9 cellular contexts compared by ENCODE assay signal in the genomic region with DNA sequence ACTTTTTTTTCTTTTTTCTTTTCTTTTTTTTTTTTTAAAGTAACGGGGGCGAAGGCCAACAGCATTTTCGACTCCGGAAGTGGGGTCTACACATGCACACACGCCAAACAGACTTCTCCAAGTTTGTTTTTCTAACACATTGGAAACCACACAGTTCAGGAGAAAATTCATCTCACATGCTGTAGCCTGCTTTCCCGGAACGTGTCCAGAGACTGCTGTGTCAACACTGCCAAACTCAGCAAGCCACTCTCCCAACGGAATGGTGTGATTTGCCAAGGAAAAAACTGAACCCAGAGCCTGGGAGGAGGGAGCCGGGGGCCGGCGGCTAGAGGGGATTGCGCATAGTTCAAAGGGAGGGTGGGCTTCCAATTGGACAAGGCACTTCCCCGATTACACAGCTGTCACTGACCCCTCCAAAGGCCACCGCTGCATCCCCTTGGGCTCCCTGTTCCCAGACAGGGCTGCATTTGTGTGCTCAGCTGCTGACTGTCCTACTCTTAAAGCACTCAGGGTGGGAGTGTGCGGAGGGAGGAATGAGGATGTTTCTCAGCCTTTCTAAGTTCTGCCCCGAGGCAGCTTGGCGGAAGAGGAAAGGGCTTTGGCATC.
A peak's percentile ranks its signal among the peaks of the same experiment; 100 is the strongest.
DNase-seq lines count a peak whose midpoint lies in the region; ATAC-seq and TF ChIP-seq lines count a peak whose summit lies in the region.
"Had no signal": no experiment of that assay in that cellular context is flagged by ENCODE, and none has a peak within 500 bp of the region (broad histone marks: within the 10 kb centered on the region; RNA-seq: fewer than 3 reads in every experiment).

No MANE protein-coding gene starts in this region.

- CTCF ChIA-PET in SK-N-SH (lab: Yijun Ruan, JAX), result no interaction called here

- DNase-seq in AG09319 (ENCODE audit: extremely low read depth, low read depth), result peak; percentile 2
- peak; percentile 95 to 96 for DNase-seq in SJCRH30
- peak; percentile 29 to 34 for DNase-seq in foreskin keratinocyte
- peak; percentile 42 for DNase-seq in occipital lobe (lab: John Stamatoyannopoulos, UW)
- DNase-seq in kidney tubule cell (ENCODE audit: low spot score), result no peak
- DNase-seq in SK-N-SH, result no peak
- no peak for DNase-seq in RKO (ENCODE audit: low spot score)
- DNase-seq in smooth muscle cell (lab: John Stamatoyannopoulos, UW; ENCODE audit: unreplicated experiment), result no peak
- DNase-seq: stimulated activated CD4-positive, alpha-beta T cell treated with anti-CD3 and anti-CD28 coated beads, Interleukin-4, amount 100 ng/mL, for 1 hour had no signal

- TF ChIP-seq EP300 in SK-N-SH (IDR thresholded peaks at IDR 0.05; ENCODE audit: borderline replicate concordance in 1 of 2, low read depth in 1 of 2, low read length in 1 of 2), result no peak

- TF ChIP-seq RAD21 in SK-N-SH (IDR thresholded peaks at IDR 0.05; ENCODE audit: low read length), result no peak

- H4K20me1 ChIP-seq in SK-N-SH (ENCODE audit: insufficient read depth) (no peaks in the 10 kb centered on the region), smooth muscle cell (ENCODE audit: low read depth) (no peaks in the 10 kb centered on the region)

- H3K36me3 ChIP-seq in SJCRH30 (no peaks in the 10 kb centered on the region), SK-N-SH (replicated peaks in 1 of 2; ENCODE audit: control insufficient read depth in 1 of 2, insufficient read depth in 2 of 2, low read length in 1 of 2) (no peaks in the 10 kb centered on the region), smooth muscle cell (ENCODE audit: low read depth) (no peaks in the 10 kb centered on the region)

- TF ChIP-seq CTCF in AG09319 (IDR thresholded peaks at IDR 0.05; ENCODE audit: low read depth, low read length), result no peak
- TF ChIP-seq CTCF in foreskin keratinocyte (conservative IDR thresholded peaks at IDR 0.05), result no peak
- no peak for TF ChIP-seq CTCF in SK-N-SH (IDR thresholded peaks at IDR 0.05)
- TF ChIP-seq CTCF in smooth muscle cell (IDR thresholded peaks at IDR 0.05; ENCODE audit: borderline replicate concordance, insufficient read depth, poor library complexity, severe bottlenecking), result no peak

- H3K27ac ChIP-seq in SJCRH30 (peak overlapping the region; percentile 99), foreskin keratinocyte (no peak overlapping the region), SK-N-SH (ENCODE audit: low read depth in 2 of 2, low read length in 1 of 2) (no peak overlapping the region), smooth muscle cell (ENCODE audit: low read depth) (no peak overlapping the region)

- 49% methylated on average over 17 of the region's 17 CpGs for WGBS in SK-N-SH (ENCODE audit: low lambda C conversion rate)
- WGBS in smooth muscle cell (ENCODE audit: low lambda C conversion rate), result 67% methylated on average over 17 of the region's 17 CpGs

- H3K4me3 ChIP-seq in SJCRH30 (peak overlapping the region; percentile 45), SK-N-SH (ENCODE audit: low read depth in 2 of 2, low read length in 1 of 2) (no peak overlapping the region), smooth muscle cell (no peak overlapping the region)

- H3K9me3 ChIP-seq in SJCRH30 (replicated peaks) (no peaks in the 10 kb centered on the region), SK-N-SH (no peaks in the 10 kb centered on the region), smooth muscle cell (replicated peaks; ENCODE audit: low read depth) (no peaks in the 10 kb centered on the region)

- ATAC-seq in foreskin keratinocyte, result peak; percentile 39

- H3K4me1 ChIP-seq in SJCRH30 (peaks cover 44% of the 10 kb centered on the region), foreskin keratinocyte (no peaks in the 10 kb centered on the region), SK-N-SH (ENCODE audit: control insufficient read depth in 1 of 2, insufficient read depth in 2 of 2, low read depth in 1 of 2, low read length in 1 of 2) (no peaks in the 10 kb centered on the region), smooth muscle cell (ENCODE audit: low read depth) (peaks cover 19% of the 10 kb centered on the region)

- no peaks in the 10 kb centered on the region for H3K9me2 ChIP-seq in SK-N-SH

- H3K27me3 ChIP-seq in SJCRH30 (no peaks in the 10 kb centered on the region), foreskin keratinocyte (peaks cover 3% of the 10 kb centered on the region), SK-N-SH (ENCODE audit: insufficient read depth) (no peaks in the 10 kb centered on the region), smooth muscle cell (ENCODE audit: low read depth) (no peaks in the 10 kb centered on the region)

- POLR2A ChIA-PET in SK-N-SH (lab: Yijun Ruan, JAX), result no interaction called here

- no peaks in the 10 kb centered on the region for H3F3A ChIP-seq in SK-N-SH (replicated peaks; ENCODE audit: insufficient read depth)
- H3F3A ChIP-seq in smooth muscle cell (ENCODE audit: low read depth), result no peaks in the 10 kb centered on the region

- H3K9ac ChIP-seq in SK-N-SH (no peak overlapping the region), smooth muscle cell (ENCODE audit: low read depth) (no peak overlapping the region)

- H3K79me2 ChIP-seq in SK-N-SH (ENCODE audit: insufficient read depth) (no peaks in the 10 kb centered on the region), smooth muscle cell (ENCODE audit: low read depth) (no peaks in the 10 kb centered on the region)

- H2AFZ ChIP-seq in SK-N-SH (ENCODE audit: low read depth), result no peak overlapping the region
- H2AFZ ChIP-seq in smooth muscle cell (ENCODE audit: low read depth), result no peak overlapping the region

- H3K4me2 ChIP-seq in SK-N-SH (no peak overlapping the region), smooth muscle cell (no peak overlapping the region)

TF ChIP-seq in SK-N-SH, 30 proteins besides CTCF, POLR2A, EP300 and RAD21:
- TF ChIP-seq USF2 (IDR thresholded peaks at IDR 0.05; ENCODE audit: borderline replicate concordance, low read depth, low read length) (no peak), FOXJ3 (CRISPR knock-in tag; IDR thresholded peaks at IDR 0.05) (no peak), MXI1 (IDR thresholded peaks at IDR 0.05; ENCODE audit: low read depth, low read length) (no peak), TCF12 (IDR thresholded peaks at IDR 0.05) (no peak), MAX (IDR thresholded peaks at IDR 0.05; ENCODE audit: low read depth) (no peak), FOSL2 (IDR thresholded peaks at IDR 0.05; ENCODE audit: borderline replicate concordance, low read depth) (no peak), TEAD4 (IDR thresholded peaks at IDR 0.05; ENCODE audit: borderline replicate concordance, insufficient read depth) (no peak), RXRA (IDR thresholded peaks at IDR 0.05; ENCODE audit: borderline replicate concordance, low read depth) (no peak), MEF2A (IDR thresholded peaks at IDR 0.05; ENCODE audit: borderline replicate concordance, low read depth) (no peak)
- TF ChIP-seq, protein P1, sequence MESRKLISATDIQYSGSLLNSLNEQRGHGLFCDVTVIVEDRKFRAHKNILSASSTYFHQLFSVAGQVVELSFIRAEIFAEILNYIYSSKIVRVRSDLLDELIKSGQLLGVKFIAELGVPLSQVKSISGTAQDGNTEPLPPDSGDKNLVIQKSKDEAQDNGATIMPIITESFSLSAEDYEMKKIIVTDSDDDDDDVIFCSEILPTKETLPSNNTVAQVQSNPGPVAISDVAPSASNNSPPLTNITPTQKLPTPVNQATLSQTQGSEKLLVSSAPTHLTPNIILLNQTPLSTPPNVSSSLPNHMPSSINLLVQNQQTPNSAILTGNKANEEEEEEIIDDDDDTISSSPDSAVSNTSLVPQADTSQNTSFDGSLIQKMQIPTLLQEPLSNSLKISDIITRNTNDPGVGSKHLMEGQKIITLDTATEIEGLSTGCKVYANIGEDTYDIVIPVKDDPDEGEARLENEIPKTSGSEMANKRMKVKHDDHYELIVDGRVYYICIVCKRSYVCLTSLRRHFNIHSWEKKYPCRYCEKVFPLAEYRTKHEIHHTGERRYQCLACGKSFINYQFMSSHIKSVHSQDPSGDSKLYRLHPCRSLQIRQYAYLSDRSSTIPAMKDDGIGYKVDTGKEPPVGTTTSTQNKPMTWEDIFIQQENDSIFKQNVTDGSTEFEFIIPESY (IDR thresholded peaks at IDR 0.05; ENCODE audit: borderline replicate concordance, low read depth), result no peak
- TF ChIP-seq, protein P2, sequence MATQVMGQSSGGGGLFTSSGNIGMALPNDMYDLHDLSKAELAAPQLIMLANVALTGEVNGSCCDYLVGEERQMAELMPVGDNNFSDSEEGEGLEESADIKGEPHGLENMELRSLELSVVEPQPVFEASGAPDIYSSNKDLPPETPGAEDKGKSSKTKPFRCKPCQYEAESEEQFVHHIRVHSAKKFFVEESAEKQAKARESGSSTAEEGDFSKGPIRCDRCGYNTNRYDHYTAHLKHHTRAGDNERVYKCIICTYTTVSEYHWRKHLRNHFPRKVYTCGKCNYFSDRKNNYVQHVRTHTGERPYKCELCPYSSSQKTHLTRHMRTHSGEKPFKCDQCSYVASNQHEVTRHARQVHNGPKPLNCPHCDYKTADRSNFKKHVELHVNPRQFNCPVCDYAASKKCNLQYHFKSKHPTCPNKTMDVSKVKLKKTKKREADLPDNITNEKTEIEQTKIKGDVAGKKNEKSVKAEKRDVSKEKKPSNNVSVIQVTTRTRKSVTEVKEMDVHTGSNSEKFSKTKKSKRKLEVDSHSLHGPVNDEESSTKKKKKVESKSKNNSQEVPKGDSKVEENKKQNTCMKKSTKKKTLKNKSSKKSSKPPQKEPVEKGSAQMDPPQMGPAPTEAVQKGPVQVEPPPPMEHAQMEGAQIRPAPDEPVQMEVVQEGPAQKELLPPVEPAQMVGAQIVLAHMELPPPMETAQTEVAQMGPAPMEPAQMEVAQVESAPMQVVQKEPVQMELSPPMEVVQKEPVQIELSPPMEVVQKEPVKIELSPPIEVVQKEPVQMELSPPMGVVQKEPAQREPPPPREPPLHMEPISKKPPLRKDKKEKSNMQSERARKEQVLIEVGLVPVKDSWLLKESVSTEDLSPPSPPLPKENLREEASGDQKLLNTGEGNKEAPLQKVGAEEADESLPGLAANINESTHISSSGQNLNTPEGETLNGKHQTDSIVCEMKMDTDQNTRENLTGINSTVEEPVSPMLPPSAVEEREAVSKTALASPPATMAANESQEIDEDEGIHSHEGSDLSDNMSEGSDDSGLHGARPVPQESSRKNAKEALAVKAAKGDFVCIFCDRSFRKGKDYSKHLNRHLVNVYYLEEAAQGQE (IDR thresholded peaks at IDR 0.05; ENCODE audit: low read depth, low read length), result no peak

Comparison
In these comparisons a context has a peak if more than half of its experiments do, and no peak if none do; other contexts are left out.
1. DNase-seq: peak in AG09319 (single experiment), SJCRH30 (2 of 2), foreskin keratinocyte (2 of 2) and occipital lobe (single experiment); none in kidney tubule cell (single experiment), SK-N-SH (single experiment), RKO (single experiment) and smooth muscle cell (single experiment).